28 cellular contexts compared by ENCODE assay signal in the genomic region with DNA sequence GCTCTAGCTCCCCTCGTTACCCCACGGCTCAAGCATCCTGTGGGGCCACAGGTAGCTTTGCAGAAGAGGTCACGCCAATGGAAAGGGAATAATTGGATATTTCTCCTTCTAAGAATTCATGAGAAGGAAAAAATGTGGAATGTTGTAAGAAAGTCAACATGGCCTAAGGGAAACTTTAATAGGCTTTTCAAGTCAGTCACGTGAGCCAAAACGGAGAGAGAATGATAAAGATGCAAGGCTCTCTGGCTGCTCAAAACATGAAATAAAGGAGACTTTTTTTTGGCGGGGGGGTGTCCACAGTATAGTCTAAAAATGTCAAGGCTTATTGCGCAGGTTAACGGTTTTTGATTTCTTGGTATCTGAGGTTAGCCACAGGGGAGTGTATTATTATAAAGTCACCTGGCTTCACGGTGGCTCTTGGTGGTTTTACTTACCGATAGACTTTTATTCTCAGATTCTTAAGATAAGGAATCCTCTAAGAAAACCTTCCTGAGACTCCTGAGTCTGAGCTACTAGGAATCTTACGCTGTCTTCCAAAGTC.
"Had no signal": no experiment of that assay in that cellular context is flagged by ENCODE, and none has a peak within 500 bp of the region (broad histone marks: within the 10 kb centered on the region; RNA-seq: fewer than 3 reads in every experiment).

No MANE protein-coding gene starts in this region.

- H3K27me3 ChIP-seq: pancreas, sigmoid colon, suprapubic skin, transverse colon had no signal

- H3K27ac ChIP-seq: esophagus squamous epithelium, pancreas, prostate gland, sigmoid colon, suprapubic skin, transverse colon had no signal

- H3K27ac Mint-ChIP-seq: activated CD4-positive, alpha-beta memory T cell treated with anti-CD3 and anti-CD28 coated beads, Interleukin-2, amount 10 ng/mL, durations not matched to agents 7 days and 5 days; activated CD4-positive, alpha-beta T cell treated with anti-CD3 and anti-CD28 coated beads, Interleukin-2, amount 10 ng/mL, durations not matched to agents 7 days and 5 days; activated T-helper 17 cell treated with anti-CD3 and anti-CD28 coated beads, Interleukin-2, amount 50 U/mL, for 72 hours; endodermal cell; immature natural killer cell; naive thymus-derived CD4-positive, alpha-beta T cell; stimulated activated effector memory CD8-positive, alpha-beta T cell treated with anti-CD3 and anti-CD28 coated beads, Interleukin-12 subunit alpha, Interleukin-12 subunit beta, amount 100 ng/mL, for 72 hours; T-helper 17 cell had no signal

- H3K4me1 ChIP-seq: esophagus squamous epithelium, pancreas, prostate gland, sigmoid colon, suprapubic skin, transverse colon had no signal

- H3K9me3 Mint-ChIP-seq: activated CD4-positive, alpha-beta memory T cell treated with anti-CD3 and anti-CD28 coated beads, Interleukin-2, amount 10 ng/mL, durations not matched to agents 7 days and 5 days; activated CD4-positive, alpha-beta T cell treated with anti-CD3 and anti-CD28 coated beads, Interleukin-2, amount 10 ng/mL, durations not matched to agents 7 days and 5 days; activated T-cell treated with anti-CD3 and anti-CD28 coated beads, Interleukin-2, amount 50 U/mL, for 4 hours; activated T-helper 17 cell treated with anti-CD3 and anti-CD28 coated beads, Interleukin-2, amount 50 U/mL, for 72 hours; endodermal cell; naive thymus-derived CD4-positive, alpha-beta T cell; stimulated activated effector memory CD8-positive, alpha-beta T cell treated with anti-CD3 and anti-CD28 coated beads, Interleukin-12 subunit alpha, Interleukin-12 subunit beta, amount 100 ng/mL, for 72 hours had no signal

- ATAC-seq: activated T-cell treated with anti-CD3 and anti-CD28 coated beads, Interleukin-2, amount 50 U/mL, for 4 hours; activated T-helper 17 cell treated with anti-CD3 and anti-CD28 coated beads, Interleukin-2, amount 50 U/mL, for 72 hours; naive thymus-derived CD4-positive, alpha-beta T cell; pancreas; stimulated activated effector memory CD8-positive, alpha-beta T cell treated with anti-CD3 and anti-CD28 coated beads, Interleukin-12 subunit alpha, Interleukin-12 subunit beta, amount 100 ng/mL, for 72 hours; T-helper 17 cell had no signal

- DNase-seq: activated CD4-positive, alpha-beta memory T cell treated with anti-CD3 and anti-CD28 coated beads, Interleukin-2, amount 10 ng/mL, durations not matched to agents 7 days and 5 days; activated CD4-positive, alpha-beta T cell treated with anti-CD3 and anti-CD28 coated beads, Interleukin-2, amount 10 ng/mL, durations not matched to agents 7 days and 5 days; activated CD4-positive, CD25-positive, alpha-beta regulatory T cell treated with anti-CD3 and anti-CD28 coated beads, Interleukin-2, amount 50 U/mL, for 72 hours; activated gamma-delta T cell treated with Interleukin-2 at 50 U/mL for 16 hours; activated naive CD4-positive, alpha-beta T cell treated with anti-CD3 and anti-CD28 coated beads, Interleukin-2, amount 50 U/mL, for 16 hours; activated T-cell treated with anti-CD3 and anti-CD28 coated beads, Interleukin-2, amount 50 U/mL, for 4 hours; amygdala; endodermal cell; esophagus squamous epithelium; head of caudate nucleus; hypothalamus; immature natural killer cell; kidney; left colon; mammary epithelial cell; naive thymus-derived CD4-positive, alpha-beta T cell; nucleus accumbens; pancreas; sigmoid colon; small intestine; stimulated activated CD4-positive, alpha-beta T cell treated with anti-CD3 and anti-CD28 coated beads, Interleukin-4, amount 100 ng/mL, for 24 hours; T-helper 17 cell; transverse colon had no signal

- H3K9me3 ChIP-seq: esophagus squamous epithelium, pancreas, prostate gland, sigmoid colon, suprapubic skin, transverse colon had no signal

- H3K4me3 Mint-ChIP-seq: activated CD4-positive, alpha-beta memory T cell treated with anti-CD3 and anti-CD28 coated beads, Interleukin-2, amount 10 ng/mL, durations not matched to agents 7 days and 5 days; activated CD4-positive, alpha-beta T cell treated with anti-CD3 and anti-CD28 coated beads, Interleukin-2, amount 10 ng/mL, durations not matched to agents 7 days and 5 days; activated T-cell treated with anti-CD3 and anti-CD28 coated beads, Interleukin-2, amount 50 U/mL, for 4 hours; activated T-helper 17 cell treated with anti-CD3 and anti-CD28 coated beads, Interleukin-2, amount 50 U/mL, for 72 hours; endodermal cell; immature natural killer cell; naive thymus-derived CD4-positive, alpha-beta T cell; stimulated activated effector memory CD8-positive, alpha-beta T cell treated with anti-CD3 and anti-CD28 coated beads, Interleukin-12 subunit alpha, Interleukin-12 subunit beta, amount 100 ng/mL, for 72 hours; T-helper 17 cell had no signal

- H3K4me1 Mint-ChIP-seq: immature natural killer cell; stimulated activated effector memory CD8-positive, alpha-beta T cell treated with anti-CD3 and anti-CD28 coated beads, Interleukin-12 subunit alpha, Interleukin-12 subunit beta, amount 100 ng/mL, for 72 hours had no signal

- H3K36me3 Mint-ChIP-seq: naive thymus-derived CD4-positive, alpha-beta T cell; stimulated activated effector memory CD8-positive, alpha-beta T cell treated with anti-CD3 and anti-CD28 coated beads, Interleukin-12 subunit alpha, Interleukin-12 subunit beta, amount 100 ng/mL, for 72 hours had no signal

- FAIRE-seq: kidney, pancreas, small intestine, urothelium cell line had no signal

- H3K36me3 ChIP-seq: esophagus squamous epithelium, pancreas, prostate gland, sigmoid colon, suprapubic skin, transverse colon had no signal

- H3K4me3 ChIP-seq: esophagus squamous epithelium, pancreas, prostate gland, sigmoid colon, suprapubic skin, transverse colon had no signal
